ENCODE assay signal across 8 cellular contexts in the genomic region with DNA sequence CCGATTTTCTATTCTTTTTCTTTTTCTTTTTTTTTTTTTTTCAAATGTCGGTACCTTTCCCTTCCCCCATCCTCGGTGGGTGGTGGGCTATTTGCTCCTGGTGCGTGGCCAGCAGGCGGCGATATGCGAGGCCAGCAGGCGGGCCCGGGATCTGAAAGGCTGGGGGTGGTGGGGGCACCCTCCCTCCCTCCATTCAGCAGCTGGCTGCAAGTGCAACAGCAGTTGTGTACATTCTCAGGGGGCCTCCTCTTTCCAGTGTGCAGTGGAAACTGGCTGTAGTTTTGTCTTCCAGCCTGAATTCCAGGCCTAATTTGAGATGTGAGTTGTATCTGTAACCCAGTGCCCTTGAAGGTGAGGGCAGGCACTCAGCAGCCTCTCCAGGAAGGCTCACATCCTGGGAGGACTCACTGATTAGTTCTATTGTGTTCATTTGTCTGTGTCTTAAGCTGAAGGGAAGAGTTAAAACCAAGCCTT. TPM values are rescaled to one million over a fixed set of nuclear protein-coding genes. Genes with fewer than 3 reads are reported as not detected.
DNase-seq lines count a peak whose midpoint lies in the region; TF ChIP-seq lines count a peak whose summit lies in the region.

No MANE protein-coding gene starts in this region.

- peak overlapping the region; percentile 95 for H3K4me3 Mint-ChIP-seq in glutamatergic neuron (ENCODE audit: unreplicated experiment)
- H3K4me3 Mint-ChIP-seq in activated T-helper 2 cell treated with anti-CD3 and anti-CD28 coated beads, Interferon-gamma antibody, Interleukin-2, Interleukin-4, amounts not matched to agents 10 μg/mL and 5 μg/mL and 100 μg/mL, durations not matched to agents 14 hours and 24 hours and 36 hours (ENCODE audit: low read depth), result no peak overlapping the region

- peaks cover 21% of the 10 kb centered on the region for H3K27me3 Mint-ChIP-seq in glutamatergic neuron (ENCODE audit: unreplicated experiment)
- H3K27me3 Mint-ChIP-seq in activated T-helper 2 cell treated with anti-CD3 and anti-CD28 coated beads, Interferon-gamma antibody, Interleukin-2, Interleukin-4, amounts not matched to agents 10 μg/mL and 5 μg/mL and 100 μg/mL, durations not matched to agents 14 hours and 24 hours and 36 hours (ENCODE audit: low read depth), result peaks cover 50% of the 10 kb centered on the region

- peak; percentile 14 for DNase-seq in NCI-H2107 treated with DMSO at 0.1 percent for 48 hours (lab: John Stamatoyannopoulos, UW; ENCODE audit: unreplicated experiment)
- DNase-seq in NCI-H2107 (lab: John Stamatoyannopoulos, UW), result no peak
- DNase-seq in NCI-H187 treated with DMSO at 0.1 percent for 48 hours (lab: John Stamatoyannopoulos, UW), result peak; percentile 37
- peak; percentile 94 for DNase-seq in glutamatergic neuron
- peak; percentile 93 for DNase-seq in retina
- no peak for DNase-seq in AG20443 (ENCODE audit: low spot score)
- DNase-seq in activated T-helper 2 cell treated with anti-CD3 and anti-CD28 coated beads, Interferon-gamma antibody, Interleukin-2, Interleukin-4, amounts not matched to agents 10 μg/mL and 5 μg/mL and 100 μg/mL, durations not matched to agents 14 hours and 24 hours and 36 hours (ENCODE audit: low spot score), result no peak
- no peak for DNase-seq in NCI-H226

- H3K27ac Mint-ChIP-seq in glutamatergic neuron (ENCODE audit: unreplicated experiment), result peak overlapping the region; percentile 99
- no peak overlapping the region for H3K27ac Mint-ChIP-seq in activated T-helper 2 cell treated with anti-CD3 and anti-CD28 coated beads, Interferon-gamma antibody, Interleukin-2, Interleukin-4, amounts not matched to agents 10 μg/mL and 5 μg/mL and 100 μg/mL, durations not matched to agents 14 hours and 24 hours and 36 hours

- intact Hi-C loops in activated T-helper 2 cell treated with anti-CD3 and anti-CD28 coated beads, Interferon-gamma antibody, Interleukin-2, Interleukin-4, amounts not matched to agents 10 μg/mL and 5 μg/mL and 100 μg/mL, durations not matched to agents 14 hours and 24 hours and 36 hours (cut with micrococcal nuclease), result loop anchor here (5.0 to 10.0 kb wide), 4 partner anchors 199 to 1594 kb away; no protein-coding TSS in a partner anchor

- H3K9me3 Mint-ChIP-seq in glutamatergic neuron (ENCODE audit: unreplicated experiment), result peaks cover 23% of the 10 kb centered on the region
- no peaks in the 10 kb centered on the region for H3K9me3 Mint-ChIP-seq in activated T-helper 2 cell treated with anti-CD3 and anti-CD28 coated beads, Interferon-gamma antibody, Interleukin-2, Interleukin-4, amounts not matched to agents 10 μg/mL and 5 μg/mL and 100 μg/mL, durations not matched to agents 14 hours and 24 hours and 36 hours

- peak; percentile 89 for TF ChIP-seq CTCF in glutamatergic neuron (IDR thresholded peaks at IDR 0.05; ENCODE audit: partially characterized antibody, unreplicated experiment)

- peaks cover 26% of the 10 kb centered on the region for H3K4me1 Mint-ChIP-seq in glutamatergic neuron (ENCODE audit: low read depth, unreplicated experiment)
- H3K4me1 Mint-ChIP-seq in activated T-helper 2 cell treated with anti-CD3 and anti-CD28 coated beads, Interferon-gamma antibody, Interleukin-2, Interleukin-4, amounts not matched to agents 10 μg/mL and 5 μg/mL and 100 μg/mL, durations not matched to agents 14 hours and 24 hours and 36 hours (ENCODE audit: low read depth), result peaks cover 5% of the 10 kb centered on the region

- H3K36me3 Mint-ChIP-seq in glutamatergic neuron (ENCODE audit: unreplicated experiment), result peaks cover 9% of the 10 kb centered on the region
- H3K36me3 Mint-ChIP-seq in activated T-helper 2 cell treated with anti-CD3 and anti-CD28 coated beads, Interferon-gamma antibody, Interleukin-2, Interleukin-4, amounts not matched to agents 10 μg/mL and 5 μg/mL and 100 μg/mL, durations not matched to agents 14 hours and 24 hours and 36 hours (ENCODE audit: low read depth), result no peaks in the 10 kb centered on the region

RNA-seq across cellular contexts. Expression of a gene that starts 3.1 kb away (rescaled TPM):
- 43.8 TPM for total RNA-seq in glutamatergic neuron (ENCODE audit: unreplicated experiment)
- not detected in 2 replicates for total RNA-seq in activated T-helper 2 cell treated with anti-CD3 and anti-CD28 coated beads, Interferon-gamma antibody, Interleukin-2, Interleukin-4, amounts not matched to agents 10 μg/mL and 5 μg/mL and 100 μg/mL, durations not matched to agents 14 hours and 24 hours and 36 hours

Comparison
In these comparisons a context has a peak if more than half of its experiments do, and no peak if none do; other contexts are left out.
1. DNase-seq: peak in NCI-H2107 treated with DMSO at 0.1 percent for 48 hours (single experiment), NCI-H187 treated with DMSO at 0.1 percent for 48 hours (single experiment), glutamatergic neuron (single experiment) and retina (single experiment); none in NCI-H2107 (single experiment), AG20443 (single experiment), activated T-helper 2 cell treated with anti-CD3 and anti-CD28 coated beads, Interferon-gamma antibody, Interleukin-2, Interleukin-4, amounts not matched to agents 10 μg/mL and 5 μg/mL and 100 μg/mL, durations not matched to agents 14 hours and 24 hours and 36 hours (single experiment) and NCI-H226 (single experiment).
2. RNA of a gene that starts 3.1 kb away (total RNA-seq): 43.8 TPM in glutamatergic neuron (single experiment); not detected in activated T-helper 2 cell treated with anti-CD3 and anti-CD28 coated beads, Interferon-gamma antibody, Interleukin-2, Interleukin-4, amounts not matched to agents 10 μg/mL and 5 μg/mL and 100 μg/mL, durations not matched to agents 14 hours and 24 hours and 36 hours; every median in the first group is over 10 times any median in the second.